ENCODE assay signal across 1 cellular context in the genomic region with DNA sequence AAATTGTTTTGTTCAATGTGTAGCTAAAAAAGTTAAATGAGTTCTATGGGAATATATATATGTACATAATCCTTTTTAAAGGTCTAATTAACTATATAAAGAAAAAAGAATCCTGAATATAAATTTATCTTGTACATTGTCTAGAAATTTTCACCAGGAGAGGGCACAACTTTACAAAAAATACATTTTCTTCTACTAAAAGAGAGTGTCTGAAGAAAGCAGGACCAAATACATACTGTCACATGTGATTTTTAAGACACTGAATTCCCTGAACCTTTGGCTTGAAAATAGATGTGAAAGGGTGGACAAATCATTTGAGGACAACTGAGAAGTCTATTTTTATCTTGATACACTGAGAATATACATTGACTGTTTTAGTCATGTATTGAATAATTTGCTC.
TF ChIP-seq lines count a peak whose summit lies in the region.

No MANE protein-coding gene starts in this region.

TF ChIP-seq in HepG2, 621 proteins besides CTCF, POLR2A, EP300 and RAD21 (continued from another document):
- TF ChIP-seq, protein P1, sequence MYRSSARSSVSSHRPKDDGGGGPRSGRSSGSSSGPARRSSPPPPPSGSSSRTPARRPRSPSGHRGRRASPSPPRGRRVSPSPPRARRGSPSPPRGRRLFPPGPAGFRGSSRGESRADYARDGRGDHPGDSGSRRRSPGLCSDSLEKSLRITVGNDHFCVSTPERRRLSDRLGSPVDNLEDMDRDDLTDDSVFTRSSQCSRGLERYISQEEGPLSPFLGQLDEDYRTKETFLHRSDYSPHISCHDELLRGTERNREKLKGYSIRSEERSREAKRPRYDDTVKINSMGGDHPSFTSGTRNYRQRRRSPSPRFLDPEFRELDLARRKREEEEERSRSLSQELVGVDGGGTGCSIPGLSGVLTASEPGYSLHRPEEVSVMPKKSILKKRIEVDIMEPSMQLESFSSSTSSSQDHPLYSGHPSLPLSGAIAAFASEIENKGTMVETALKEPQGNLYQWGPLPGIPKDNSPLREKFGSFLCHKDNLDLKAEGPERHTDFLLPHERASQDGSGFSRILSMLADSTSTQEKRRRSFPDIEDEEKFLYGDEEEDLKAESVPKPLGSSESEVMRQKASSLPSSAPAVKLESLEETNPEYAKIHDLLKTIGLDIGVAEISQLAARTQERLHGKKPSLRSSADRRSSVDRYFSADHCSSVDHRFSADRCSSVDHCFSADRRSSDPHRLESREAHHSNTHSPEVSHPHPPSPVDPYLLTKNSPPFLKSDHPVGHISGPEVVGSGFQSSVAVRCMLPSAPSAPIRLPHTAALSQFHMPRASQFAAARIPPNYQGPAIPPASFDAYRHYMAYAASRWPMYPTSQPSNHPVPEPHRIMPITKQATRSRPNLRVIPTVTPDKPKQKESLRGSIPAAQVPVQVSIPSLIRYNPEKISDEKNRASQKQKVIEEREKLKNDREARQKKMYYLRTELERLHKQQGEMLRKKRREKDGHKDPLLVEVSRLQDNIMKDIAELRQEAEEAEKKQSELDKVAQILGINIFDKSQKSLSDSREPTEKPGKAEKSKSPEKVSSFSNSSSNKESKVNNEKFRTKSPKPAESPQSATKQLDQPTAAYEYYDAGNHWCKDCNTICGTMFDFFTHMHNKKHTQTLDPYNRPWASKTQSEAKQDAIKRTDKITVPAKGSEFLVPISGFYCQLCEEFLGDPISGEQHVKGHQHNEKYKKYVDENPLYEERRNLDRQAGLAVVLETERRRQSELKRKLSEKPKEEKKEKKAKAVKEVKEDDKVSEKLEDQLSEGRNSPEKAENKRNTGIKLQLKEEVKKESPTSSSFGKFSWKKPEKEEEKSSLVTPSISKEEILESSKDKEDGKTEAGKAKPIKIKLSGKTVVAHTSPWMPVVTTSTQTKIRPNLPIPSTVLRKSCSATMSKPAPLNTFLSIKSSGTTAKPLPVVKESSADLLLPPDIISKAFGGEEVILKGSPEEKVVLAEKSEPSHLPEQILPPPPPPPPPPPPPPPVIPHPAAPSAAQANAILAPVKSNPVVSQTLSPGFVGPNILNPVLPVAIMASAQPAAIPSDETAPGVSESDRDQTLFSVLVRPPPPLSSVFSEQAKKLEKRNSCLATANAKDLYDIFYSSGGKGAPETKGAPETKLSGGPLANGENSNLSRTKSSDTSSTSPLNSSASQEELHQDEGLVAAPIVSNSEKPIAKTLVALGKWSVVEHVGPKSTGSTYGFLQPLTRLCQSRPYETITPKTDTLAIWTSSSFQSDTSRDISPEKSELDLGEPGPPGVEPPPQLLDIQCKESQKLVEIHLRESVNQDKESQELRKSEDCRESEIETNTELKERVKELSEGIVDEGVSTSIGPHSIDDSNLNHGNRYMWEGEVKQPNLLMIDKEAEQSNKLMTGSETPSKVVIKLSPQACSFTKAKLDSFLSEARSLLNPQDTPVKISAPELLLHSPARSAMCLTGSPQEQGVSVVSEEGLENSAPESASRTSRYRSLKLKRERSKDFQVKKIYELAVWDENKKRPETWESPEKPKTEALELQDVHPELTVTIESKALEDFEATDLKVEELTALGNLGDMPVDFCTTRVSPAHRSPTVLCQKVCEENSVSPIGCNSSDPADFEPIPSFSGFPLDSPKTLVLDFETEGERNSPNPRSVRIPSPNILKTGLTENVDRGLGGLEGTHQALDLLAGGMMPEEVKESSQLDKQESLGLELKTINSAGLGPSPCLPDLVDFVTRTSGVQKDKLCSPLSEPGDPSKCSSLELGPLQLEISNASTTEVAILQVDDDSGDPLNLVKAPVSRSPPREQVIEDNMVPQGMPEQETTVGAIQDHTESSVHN (CRISPR knock-in tag; IDR thresholded peaks at IDR 0.05) = no peak
- TF ChIP-seq ELF1 (CRISPR knock-in tag; IDR thresholded peaks at IDR 0.05) = no peak
- no peak for TF ChIP-seq ZNF282 (IDR thresholded peaks at IDR 0.05; ENCODE audit: partially characterized antibody)
- no peak for TF ChIP-seq HNF4A (CRISPR knock-in tag; IDR thresholded peaks at IDR 0.05)
- TF ChIP-seq, protein P2, sequence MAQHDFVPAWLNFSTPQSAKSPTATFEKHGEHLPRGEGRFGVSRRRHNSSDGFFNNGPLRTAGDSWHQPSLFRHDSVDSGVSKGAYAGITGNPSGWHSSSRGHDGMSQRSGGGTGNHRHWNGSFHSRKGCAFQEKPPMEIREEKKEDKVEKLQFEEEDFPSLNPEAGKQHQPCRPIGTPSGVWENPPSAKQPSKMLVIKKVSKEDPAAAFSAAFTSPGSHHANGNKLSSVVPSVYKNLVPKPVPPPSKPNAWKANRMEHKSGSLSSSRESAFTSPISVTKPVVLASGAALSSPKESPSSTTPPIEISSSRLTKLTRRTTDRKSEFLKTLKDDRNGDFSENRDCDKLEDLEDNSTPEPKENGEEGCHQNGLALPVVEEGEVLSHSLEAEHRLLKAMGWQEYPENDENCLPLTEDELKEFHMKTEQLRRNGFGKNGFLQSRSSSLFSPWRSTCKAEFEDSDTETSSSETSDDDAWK (CRISPR knock-in tag; IDR thresholded peaks at IDR 0.05) = no peak
- TF ChIP-seq GTF3A (CRISPR knock-in tag; conservative IDR thresholded peaks at IDR 0.05) = no peak
TF ChIP-seq in HepG2: peak in this region for 0.
